ENCODE assay signal across 8 cellular contexts in genomic region chr18:74291771-74292540, GRCh38. TPM values are rescaled to one million over a fixed set of nuclear protein-coding genes. Genes with fewer than 3 reads are reported as not detected.
A peak's percentile ranks its signal among the peaks of the same experiment; 100 is the strongest.
DNase-seq lines count a peak whose midpoint lies in the region; ATAC-seq and TF ChIP-seq lines count a peak whose summit lies in the region.

CYB5A (minus strand) TSS chr18:74291963; CDS start chr18:74291875, 88 bp downstream.

- WGBS in tibial nerve, 2 donors, result 0 to 5% methylated on average over 29 to 59 of the region's 68 CpGs

- H3K9me3 Mint-ChIP-seq in activated naive CD8-positive, alpha-beta T cell treated with anti-CD3 and anti-CD28 coated beads, Interleukin-2, amount 50 U/mL, for 24 hours, result no peaks in the 10 kb centered on the region

- H3K27me3 Mint-ChIP-seq in activated naive CD8-positive, alpha-beta T cell treated with anti-CD3 and anti-CD28 coated beads, Interleukin-2, amount 50 U/mL, for 24 hours, result peaks cover 1% of the 10 kb centered on the region

- H3K9me3 ChIP-seq in HEK293 (ENCODE audit: control insufficient read depth, insufficient read depth, low read depth, low read length) (no peaks in the 10 kb centered on the region), parathyroid adenoma (ENCODE audit: control insufficient read depth, low read length) (no peaks in the 10 kb centered on the region), tibial nerve (no peaks in the 10 kb centered on the region)

- peak within 1 kb of the TSS; percentile 9 for H3K9ac ChIP-seq in parathyroid adenoma

- CTCF ChIA-PET in HEK293 (lab: Yijun Ruan, JAX), result interaction anchor here (0.6 to 1.0 kb wide), 3 partner anchors 37 to 311 kb away, joined by 3 to 5 read pairs (median 3); no protein-coding TSS in a partner anchor

- intact Hi-C loops in Right ventricle myocardium superior (cut with DNase I), result no loop called here

- peak within 1 kb of the TSS; percentile 91 for H3K27ac Mint-ChIP-seq in activated naive CD8-positive, alpha-beta T cell treated with anti-CD3 and anti-CD28 coated beads, Interleukin-2, amount 50 U/mL, for 24 hours

- DNase-seq in GM03348 (ENCODE audit: low spot score), result peak; percentile 100
- DNase-seq in NB4 (ENCODE audit: low read depth), result peak; percentile 95
- peak; percentile 76 to 92 for DNase-seq in SW 1271 (lab: John Stamatoyannopoulos, UW)
- peak; percentile 99 for DNase-seq in activated naive CD8-positive, alpha-beta T cell treated with anti-CD3 and anti-CD28 coated beads, Interleukin-2, amount 50 U/mL, for 24 hours
- peak; percentile 99 for DNase-seq in Right ventricle myocardium superior
- DNase-seq in tibial nerve (ENCODE audit: low spot score in 2 of 2), result peak; percentile 97 to 98

- H3K36me3 ChIP-seq in HEK293 (ENCODE audit: control insufficient read depth in 2 of 2, insufficient read depth in 1 of 2, low read length in 2 of 2) (no peaks in the 10 kb centered on the region), parathyroid adenoma (ENCODE audit: control insufficient read depth, insufficient read depth, low read length) (no peaks in the 10 kb centered on the region), tibial nerve (no peaks in the 10 kb centered on the region)

- peaks cover 23% of the 10 kb centered on the region for H3K4me1 Mint-ChIP-seq in activated naive CD8-positive, alpha-beta T cell treated with anti-CD3 and anti-CD28 coated beads, Interleukin-2, amount 50 U/mL, for 24 hours

- TF ChIP-seq POLR2A in NB4 (IDR thresholded peaks at IDR 0.05; ENCODE audit: extremely low read depth, insufficient read length) (peak; percentile 63), tibial nerve (IDR thresholded peaks at IDR 0.05) (peak in 1 of 2 donors; percentile 62)

- H2AFZ ChIP-seq in parathyroid adenoma, result peak within 1 kb of the TSS; percentile 85

- H3K4me1 ChIP-seq in HEK293 (ENCODE audit: control insufficient read depth, insufficient read depth, low read length) (peaks cover 5% of the 10 kb centered on the region; the same call in 1 of the 2 replicates), parathyroid adenoma (peaks cover 11% of the 10 kb centered on the region), tibial nerve (peaks cover 0 to 47% (median 16%) of the 10 kb centered on the region in 4 donors)

- H3K27me3 ChIP-seq in parathyroid adenoma (ENCODE audit: control insufficient read depth, insufficient read depth, low read length) (no peaks in the 10 kb centered on the region), tibial nerve (no peaks in the 10 kb centered on the region)

- H3K27ac ChIP-seq in HEK293 (ENCODE audit: extremely low read depth, low read depth, low read length) (peak within 1 kb of the TSS; percentile 66; the same call in 1 of the 2 replicates), parathyroid adenoma (peak within 1 kb of the TSS; percentile 87), tibial nerve (peak within 1 kb of the TSS; percentile 46 to 87 (median 81))

- TF ChIP-seq EP300 in tibial nerve (IDR thresholded peaks at IDR 0.05), result peak; percentile 66 to 80

- peak within 1 kb of the TSS; percentile 94 for H3K4me2 ChIP-seq in parathyroid adenoma (ENCODE audit: low read length)

- no peak for TF ChIP-seq CTCF in HEK293 (tag by site-specific recombination; IDR thresholded peaks at IDR 0.05)
- no peak for TF ChIP-seq CTCF in NB4 (IDR thresholded peaks at IDR 0.05; ENCODE audit: low read depth, low read length)
- no peak for TF ChIP-seq CTCF in parathyroid adenoma (IDR thresholded peaks at IDR 0.05)
- TF ChIP-seq CTCF in tibial nerve (IDR thresholded peaks at IDR 0.05), result peak in 1 of 5 experiments; percentile 36

- POLR2A ChIA-PET in HEK293 (lab: Yijun Ruan, JAX), result interaction anchor here (1.0 kb wide), 1 partner anchor 8 kb away, joined by 4 read pairs; no protein-coding TSS in a partner anchor

- H3K4me3 Mint-ChIP-seq in activated naive CD8-positive, alpha-beta T cell treated with anti-CD3 and anti-CD28 coated beads, Interleukin-2, amount 50 U/mL, for 24 hours, result peak within 1 kb of the TSS; percentile 95

- peak within 1 kb of the TSS; percentile 79 for H3K4me3 ChIP-seq in HEK293 (ENCODE audit: low read depth, low read length)
- peak within 1 kb of the TSS; percentile 85 for H3K4me3 ChIP-seq in NB4 (ENCODE audit: low read depth, low read length)
- H3K4me3 ChIP-seq in parathyroid adenoma (ENCODE audit: low read depth, low read length), result peak within 1 kb of the TSS; percentile 97
- peak within 1 kb of the TSS; percentile 84 to 100 (median 93) for H3K4me3 ChIP-seq in tibial nerve

- ATAC-seq in activated naive CD8-positive, alpha-beta T cell treated with anti-CD3 and anti-CD28 coated beads, Interleukin-2, amount 50 U/mL, for 24 hours, result peak; percentile 99
- ATAC-seq in Right ventricle myocardium superior (ENCODE audit: poor library complexity), result peak; percentile 98

- peaks cover 4% of the 10 kb centered on the region for H3K36me3 Mint-ChIP-seq in activated naive CD8-positive, alpha-beta T cell treated with anti-CD3 and anti-CD28 coated beads, Interleukin-2, amount 50 U/mL, for 24 hours (ENCODE audit: low read depth)

- peaks cover 21% of the 10 kb centered on the region for H3K79me2 ChIP-seq in parathyroid adenoma

TF ChIP-seq in HEK293, 187 proteins besides CTCF, POLR2A, EP300 and RAD21 (continues in another document):
- TF ChIP-seq ZNF114 (tag by site-specific recombination; IDR thresholded peaks at IDR 0.05) (no peak), ZNF785 (tag by site-specific recombination; IDR thresholded peaks at IDR 0.05) (peak; percentile 75), TCF7L2 (IDR thresholded peaks at IDR 0.05; ENCODE audit: borderline replicate concordance, low read depth, low read length) (peak; percentile 28; the same call in 1 of the 2 replicates), ZNF623 (tag by site-specific recombination; IDR thresholded peaks at IDR 0.05) (peak; percentile 16; the same call in 1 of the 2 replicates), EGR2 (tag by site-specific recombination; IDR thresholded peaks at IDR 0.05; ENCODE audit: low read depth) (peak; percentile 81), ZEB2 (tag by site-specific recombination; IDR thresholded peaks at IDR 0.05) (peak; percentile 62; the same call in 1 of the 2 replicates), ZFHX2 (tag by site-specific recombination; conservative IDR thresholded peaks at IDR 0.05) (peak; percentile 91), BCL11B (tag by site-specific recombination; IDR thresholded peaks at IDR 0.05; ENCODE audit: low read depth) (0 out of 2 replicates have a peak, but pooled peaks have one; percentile 25), RBAK (tag by site-specific recombination; IDR thresholded peaks at IDR 0.05) (no peak), ZNF777 (tag by site-specific recombination; IDR thresholded peaks at IDR 0.05; ENCODE audit: borderline replicate concordance) (peak; percentile 56; the same call in 1 of the 2 replicates), ZNF335 (tag by site-specific recombination; conservative IDR thresholded peaks at IDR 0.05) (peak; percentile 80), PATZ1 (tag by site-specific recombination; IDR thresholded peaks at IDR 0.05) (peak; percentile 91), HIC1 (tag by site-specific recombination; IDR thresholded peaks at IDR 0.05) (peak; percentile 70), KLF9 (tag by site-specific recombination; IDR thresholded peaks at IDR 0.05; ENCODE audit: low read depth) (peak; percentile 30), YY2 (tag by site-specific recombination; IDR thresholded peaks at IDR 0.05) (no peak)

RNA-seq across cellular contexts. Expression of gene CYB5A, which starts in this region (rescaled TPM):
- total RNA-seq in Right ventricle myocardium superior (101 TPM), tibial nerve (100 to 1,000 TPM; 232 to 490 (median 267) TPM)

Comparison
In these comparisons a context has a peak if more than half of its experiments do, and no peak if none do; other contexts are left out.
1. Peak in every context shown above with its lines: DNase-seq, ATAC-seq, H3K4me3 ChIP-seq and H3K27ac ChIP-seq.